ENCODE assay signal across 1 cellular context in genomic region chr4:77783881-77784280, GRCh38.
TF ChIP-seq lines count a peak whose summit lies in the region.

No MANE protein-coding gene starts in this region.

TF ChIP-seq in endothelial cell of umbilical vein, 7 proteins besides CTCF, POLR2A, EP300 and RAD21:
- TF ChIP-seq GATA2 (IDR thresholded peaks at IDR 0.05; ENCODE audit: insufficient read depth, insufficient read length, low read depth, low read length): no peak
- TF ChIP-seq MAX (IDR thresholded peaks at IDR 0.05; ENCODE audit: insufficient read depth, insufficient read length): no peak
- TF ChIP-seq JUN (IDR thresholded peaks at IDR 0.05; ENCODE audit: borderline replicate concordance, insufficient read depth, insufficient read length, low read depth): no peak
- TF ChIP-seq POLR2AphosphoS5 (IDR thresholded peaks at IDR 0.05; ENCODE audit: insufficient read depth, low read depth, low read length): no peak
- TF ChIP-seq MYC (IDR thresholded peaks at IDR 0.05; ENCODE audit: low read depth, low read length): no peak
- TF ChIP-seq FOS (IDR thresholded peaks at IDR 0.05; ENCODE audit: borderline replicate concordance, insufficient read depth, low read length): no peak
- no peak for TF ChIP-seq EZH2 (IDR thresholded peaks at IDR 0.05; ENCODE audit: borderline replicate concordance, low read depth, low read length, severe bottlenecking)
TF ChIP-seq in endothelial cell of umbilical vein: peak in this region for 0.
